Comparison of ENCODE assay signal across 8 cellular contexts in genomic region chr17:49994085-49995054, GRCh38. TPM values are rescaled to one million over a fixed set of nuclear protein-coding genes. Genes with fewer than 3 reads are reported as not detected.
DNase-seq lines count a peak whose midpoint lies in the region; ATAC-seq and TF ChIP-seq lines count a peak whose summit lies in the region.

No MANE protein-coding gene starts in this region.

- H3K27ac ChIP-seq in RWPE2 (ENCODE audit: poor library complexity, severe bottlenecking), result no peak overlapping the region

- peak overlapping the region; percentile 83 for H3K4me2 ChIP-seq in skeletal muscle satellite cell (ENCODE audit: low read length)

- H3K4me1 ChIP-seq in RWPE2 (ENCODE audit: insufficient read depth, poor library complexity, severe bottlenecking) (peaks cover 10% of the 10 kb centered on the region), skeletal muscle satellite cell (ENCODE audit: control insufficient read depth, insufficient read depth, low read length) (peaks cover 18% of the 10 kb centered on the region)

- H3K27me3 ChIP-seq in RWPE2 (ENCODE audit: insufficient read depth, poor library complexity, severe bottlenecking) (peaks cover 10% of the 10 kb centered on the region), skeletal muscle satellite cell (ENCODE audit: control insufficient read depth, insufficient read depth, low read length) (peaks cover 38% of the 10 kb centered on the region)

- H3K9me3 ChIP-seq in RWPE2 (ENCODE audit: severe bottlenecking) (no peaks in the 10 kb centered on the region), skeletal muscle satellite cell (replicated peaks; ENCODE audit: low read length) (no peaks in the 10 kb centered on the region)

- H3K4me3 ChIP-seq in RWPE2 (ENCODE audit: severe bottlenecking) (peak overlapping the region; percentile 44), fibroblast of pulmonary artery (replicated peaks; ENCODE audit: low read depth, low read length) (peak overlapping the region; percentile 12), skeletal muscle satellite cell (ENCODE audit: low read length) (peak overlapping the region; percentile 72)

- TF ChIP-seq CTCF in RWPE2 (IDR thresholded peaks at IDR 0.05; ENCODE audit: poor library complexity, severe bottlenecking), result no peak
- no peak for TF ChIP-seq CTCF in fibroblast of pulmonary artery (IDR thresholded peaks at IDR 0.05; ENCODE audit: low read length, missing control alignments)

- peak; percentile 22 for ATAC-seq in RWPE2 (ENCODE audit: low read depth)
- no peak for ATAC-seq in HG02642 (IDR thresholded peaks at IDR 0.05; ENCODE audit: poor library complexity, unreplicated experiment)
- no peak for ATAC-seq in HG03354 (IDR thresholded peaks at IDR 0.05; ENCODE audit: poor library complexity, severe bottlenecking, unreplicated experiment)

- DNase-seq in DMS79 treated with DMSO at 0.1 percent for 48 hours (lab: John Stamatoyannopoulos, UW), result peak; percentile 49
- DNase-seq in DMS79 (lab: John Stamatoyannopoulos, UW), result no peak
- no peak for DNase-seq in RWPE2 (ENCODE audit: low spot score)
- DNase-seq in fibroblast of pulmonary artery (ENCODE audit: low read depth), result no peak
- no peak for DNase-seq in NOMO-1 treated with dmso at 0.1 percent for 144 hours (lab: John Stamatoyannopoulos, UW; ENCODE audit: unreplicated experiment)

- H3K36me3 ChIP-seq in RWPE2 (ENCODE audit: low read depth), result no peaks in the 10 kb centered on the region
- no peaks in the 10 kb centered on the region for H3K36me3 ChIP-seq in skeletal muscle satellite cell (ENCODE audit: insufficient read depth, low read length)

- peak overlapping the region; percentile 68 for H3K9ac ChIP-seq in skeletal muscle satellite cell (ENCODE audit: low read depth, low read length)

RNA-seq across cellular contexts. Expression of gene DLX3, which starts 0.7 kb away (rescaled TPM):
- under 0.01 TPM in 1 of 2 replicates, not detected in the other for total RNA-seq in skeletal muscle satellite cell (2012; rRNA removed)

RNA-seq across cellular contexts. Expression of gene DLX4, which starts 25.4 kb away (rescaled TPM):
- total RNA-seq in skeletal muscle satellite cell (2012; rRNA removed), result not detected in 2 replicates

Comparison
In these comparisons a context has a peak if more than half of its experiments do, and no peak if none do; other contexts are left out.
1. H3K4me3 ChIP-seq: peak in every context shown above with its lines; median percentile 72 in skeletal muscle satellite cell; 44 in RWPE2; 12 in fibroblast of pulmonary artery.